Comparison of ENCODE assay signal across 35 cellular contexts in the genomic region with DNA sequence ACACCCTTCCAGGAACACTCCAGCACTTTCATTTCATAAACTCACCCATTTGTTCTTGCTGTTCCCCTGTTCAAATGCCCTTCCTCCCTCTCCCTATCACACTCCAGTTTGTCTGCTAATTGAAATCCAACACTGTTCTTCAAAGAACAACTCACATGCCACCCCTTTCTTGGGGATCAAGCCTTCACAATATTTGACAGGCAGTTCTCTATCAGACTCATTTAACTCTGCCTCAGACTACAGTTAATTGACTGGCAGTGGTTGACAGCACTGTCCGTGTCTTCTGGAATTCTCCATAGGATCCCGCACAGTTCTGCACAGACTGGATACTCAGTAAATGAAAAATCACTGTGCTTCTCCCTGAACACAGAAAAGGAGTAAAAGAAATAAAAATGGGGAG.
"Had no signal": no experiment of that assay in that cellular context is flagged by ENCODE, and none has a peak within 500 bp of the region (broad histone marks: within the 10 kb centered on the region; RNA-seq: fewer than 3 reads in every experiment).

No MANE protein-coding gene starts in this region.

- H3K36me3 ChIP-seq: MG63 had no signal

- H3K4me2 ChIP-seq: KMS-11 had no signal

- H3K9ac ChIP-seq: KMS-11 had no signal

- H3K27me3 ChIP-seq: MG63 had no signal

- H3K27ac ChIP-seq: KMS-11 had no signal

- H3K9me3 ChIP-seq: MG63 had no signal

- H3K4me3 ChIP-seq: MG63 had no signal

- DNase-seq: Karpas-422, Kasumi-1, MG63, MM.1S, MV-4-11, NCI-H1048, NCI-H1092, NCI-H1092 treated with DMSO at 0.1 percent for 48 hours, NCI-H1105, NCI-H1105 treated with DMSO at 0.1 percent for 48 hours, NCI-H1417, NCI-H1417 treated with DMSO at 0.1 percent for 48 hours, NCI-H1436, NCI-H1436 treated with DMSO at 0.1 percent for 48 hours, NCI-H146, NCI-H1694, NCI-H1694 treated with DMSO at 0.1 percent for 48 hours, NCI-H187, NCI-H187 treated with DMSO at 0.1 percent for 48 hours, NCI-H1930, NCI-H2029, NCI-H2029 treated with DMSO at 0.1 percent for 48 hours, NCI-H2081, NCI-H2081 treated with DMSO at 0.1 percent for 48 hours, NCI-H2107, NCI-H2171, NCI-H2171 treated with DMSO at 0.1 percent for 48 hours, NCI-H2227 treated with DMSO at 0.1 percent for 48 hours, NCI-H226, NCI-H345, NCI-H446, NCI-H446 treated with DMSO at 0.1 percent for 48 hours, NCI-H510A, NCI-H510A treated with DMSO at 0.1 percent for 48 hours had no signal
